Comparison of ENCODE assay signal across 13 cellular contexts in the genomic region with DNA sequence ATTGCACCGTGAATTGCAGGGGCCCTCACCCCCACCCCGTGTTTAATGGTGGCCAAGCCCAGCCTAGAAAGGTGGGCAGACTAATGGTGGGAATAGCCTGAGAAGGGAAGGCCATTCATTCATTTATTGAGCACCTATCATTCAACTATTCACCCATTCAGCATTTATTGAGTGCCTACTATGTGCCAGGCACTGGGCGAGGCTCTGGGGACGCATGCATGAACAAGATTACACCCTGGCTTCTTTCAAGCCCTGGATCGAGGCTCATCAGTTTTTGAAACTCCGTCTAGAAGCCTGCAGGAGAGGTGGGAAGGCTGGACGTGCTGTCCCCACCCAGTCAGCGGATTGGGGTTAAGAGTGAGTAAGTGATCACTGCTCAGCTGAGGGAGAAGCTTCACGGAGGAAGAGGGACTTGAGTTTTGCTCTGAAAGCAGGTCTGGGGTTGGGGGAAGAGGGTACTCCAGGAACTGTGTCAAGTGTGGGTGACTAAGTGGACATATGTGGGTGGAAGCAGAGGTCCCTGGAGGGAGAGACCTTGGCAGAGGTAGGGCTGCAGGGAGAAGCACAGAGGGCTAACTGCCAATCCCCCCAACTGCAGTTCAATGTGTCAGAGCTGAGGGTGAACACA. TPM values are rescaled to one million over a fixed set of nuclear protein-coding genes. Genes with fewer than 3 reads are reported as not detected.
DNase-seq lines count a peak whose midpoint lies in the region; ATAC-seq, FAIRE-seq and TF ChIP-seq lines count a peak whose summit lies in the region.
"Had no signal": no experiment of that assay in that cellular context is flagged by ENCODE, and none has a peak within 500 bp of the region (broad histone marks: within the 10 kb centered on the region; RNA-seq: fewer than 3 reads in every experiment).

No MANE protein-coding gene starts in this region.

- no peak for FAIRE-seq in astrocyte (lab: Jason Lieb, UNC)
- FAIRE-seq in keratinocyte (lab: Jason Lieb, UNC) = peak; percentile 56

- peaks cover 57% of the 10 kb centered on the region for H4K20me1 ChIP-seq in astrocyte (ENCODE audit: insufficient read depth, low read length)
- H4K20me1 ChIP-seq in keratinocyte (ENCODE audit: control insufficient read depth, extremely low read depth, insufficient read depth, low read length) = no peaks in the 10 kb centered on the region
- H4K20me1 ChIP-seq in Karpas-422 (ENCODE audit: insufficient read depth, low read depth, low read length) = no peaks in the 10 kb centered on the region

- DNase-seq in activated CD4-positive, alpha-beta T cell treated with anti-CD3 and anti-CD28 coated beads for 36 hours = no peak
- DNase-seq in activated CD4-positive, alpha-beta T cell treated with anti-CD3 and anti-CD28 coated beads for 1 hour = no peak
- DNase-seq in astrocyte (ENCODE audit: low read depth) (peak; percentile 39), keratinocyte (ENCODE audit: low read depth, low spot score) (no peak), Karpas-422 (no peak), DMS153 treated with DMSO at 0.1 percent for 48 hours (lab: John Stamatoyannopoulos, UW; ENCODE audit: unreplicated experiment) (no peak)
- DNase-seq in stimulated activated CD4-positive, alpha-beta T cell treated with anti-CD3 and anti-CD28 coated beads, Interleukin-1b, Interleukin-23, amount 100 ng/mL, for 48 hours = no peak
- DNase-seq: activated CD8-positive, alpha-beta memory T cell treated with anti-CD3 and anti-CD28 coated beads for 24 hours; left colon; NCI-H1436; SW 1271 had no signal

- H3K4me3 ChIP-seq in astrocyte (ENCODE audit: insufficient read depth, low read depth, low read length) (no peak overlapping the region), keratinocyte (ENCODE audit: control insufficient read depth in 2 of 3, extremely low read depth in 1 of 3, insufficient read depth in 2 of 3, low read depth in 1 of 3, low read length in 3 of 3) (no peak overlapping the region), subcutaneous abdominal adipose tissue (ENCODE audit: low read depth in 1 of 5, low read length in 5 of 5) (no peak overlapping the region), Karpas-422 (ENCODE audit: low read length) (no peak overlapping the region)

- no peak overlapping the region for H3K27ac ChIP-seq in astrocyte (ENCODE audit: low read depth, low read length)
- H3K27ac ChIP-seq in keratinocyte (ENCODE audit: control insufficient read depth, insufficient read depth, low read length) = peak overlapping the region; percentile 70
- H3K27ac ChIP-seq in subcutaneous abdominal adipose tissue (ENCODE audit: low read depth, low read length) = peak overlapping the region; percentile 9
- H3K27ac ChIP-seq in Karpas-422 (ENCODE audit: low read length) = no peak overlapping the region

- H3K79me2 ChIP-seq in astrocyte (ENCODE audit: insufficient read depth, low read length) (no peaks in the 10 kb centered on the region), keratinocyte (ENCODE audit: control insufficient read depth, insufficient read depth, low read length) (no peaks in the 10 kb centered on the region), Karpas-422 (ENCODE audit: low read length) (no peaks in the 10 kb centered on the region)

- no peak for TF ChIP-seq CTCF in astrocyte (IDR thresholded peaks at IDR 0.05; ENCODE audit: insufficient read depth, low read depth, low read length)
- no peak for TF ChIP-seq CTCF in keratinocyte (optimal IDR thresholded peaks at IDR 0.05 in 1 of 3, IDR thresholded peaks at IDR 0.05 in 1 of 3, conservative IDR thresholded peaks at IDR 0.05 in 1 of 3; ENCODE audit: extremely low read depth in 1 of 3, insufficient read depth in 2 of 3, low read length in 3 of 3)

- H3K27me3 ChIP-seq in astrocyte (ENCODE audit: insufficient read depth, low read length) (no peaks in the 10 kb centered on the region), keratinocyte (ENCODE audit: control insufficient read depth, extremely low read depth, insufficient read depth, low read length) (no peaks in the 10 kb centered on the region), subcutaneous abdominal adipose tissue (ENCODE audit: control insufficient read depth in 5 of 5, insufficient read depth in 4 of 5, low read length in 5 of 5) (no peaks in the 10 kb centered on the region), Karpas-422 (ENCODE audit: low read length) (no peaks in the 10 kb centered on the region)

- intact Hi-C loops in activated CD4-positive, alpha-beta T cell treated with anti-CD3 and anti-CD28 coated beads for 36 hours (cut with DNase I, micrococcal nuclease) = no loop called here

- H2AFZ ChIP-seq in astrocyte (ENCODE audit: low read depth, low read length) = no peak overlapping the region
- H2AFZ ChIP-seq in keratinocyte (ENCODE audit: control insufficient read depth, low read length) = no peak overlapping the region
- no peak overlapping the region for H2AFZ ChIP-seq in Karpas-422 (ENCODE audit: low read length)

- H3K27me3 Mint-ChIP-seq in activated CD4-positive, alpha-beta T cell treated with anti-CD3 and anti-CD28 coated beads for 36 hours = no peaks in the 10 kb centered on the region
- H3K27me3 Mint-ChIP-seq in astrocyte (ENCODE audit: low read depth, unreplicated experiment) = no peaks in the 10 kb centered on the region
- H3K27me3 Mint-ChIP-seq: progenitor cell of endocrine pancreas had no signal

- dilution Hi-C loops in keratinocyte (cut with MboI; ENCODE audit: extremely low pct_ligation_motif_present, low sequenced_read_pairs) = no loop called here

- H3K4me3 Mint-ChIP-seq in activated CD4-positive, alpha-beta T cell treated with anti-CD3 and anti-CD28 coated beads for 36 hours = no peak overlapping the region
- H3K4me3 Mint-ChIP-seq in astrocyte (ENCODE audit: unreplicated experiment) = no peak overlapping the region

- H3K9me3 ChIP-seq in astrocyte (ENCODE audit: insufficient read depth, low read depth, low read length) (no peaks in the 10 kb centered on the region), keratinocyte (ENCODE audit: control insufficient read depth, low read depth, low read length) (no peaks in the 10 kb centered on the region), subcutaneous abdominal adipose tissue (ENCODE audit: control insufficient read depth in 5 of 5, low read length in 5 of 5) (no peaks in the 10 kb centered on the region), Karpas-422 (ENCODE audit: low read length) (no peaks in the 10 kb centered on the region)

- peaks cover 27% of the 10 kb centered on the region for H3K4me1 ChIP-seq in astrocyte (ENCODE audit: insufficient read depth, low read length)
- H3K4me1 ChIP-seq in keratinocyte (ENCODE audit: control insufficient read depth, extremely low read depth, insufficient read depth, low read length) = peaks cover 47% of the 10 kb centered on the region
- H3K4me1 ChIP-seq in subcutaneous abdominal adipose tissue (ENCODE audit: control insufficient read depth in 5 of 5, insufficient read depth in 5 of 5, low read length in 5 of 5) = peaks cover 8 to 34% (median 30%) of the 10 kb centered on the region in 5 donors
- no peaks in the 10 kb centered on the region for H3K4me1 ChIP-seq in Karpas-422 (ENCODE audit: low read length)

- H3K4me2 ChIP-seq in astrocyte (ENCODE audit: low read length) (peak overlapping the region; percentile 70), keratinocyte (ENCODE audit: control insufficient read depth, extremely low read depth, insufficient read depth, low read depth, low read length) (peak overlapping the region; percentile 49), Karpas-422 (ENCODE audit: low read depth, low read length, poor library complexity, severe bottlenecking) (no peak overlapping the region)

- H3K9ac ChIP-seq in astrocyte (ENCODE audit: low read length) (peak overlapping the region; percentile 24), keratinocyte (ENCODE audit: control insufficient read depth, extremely low read depth, insufficient read depth, low read length) (no peak overlapping the region), subcutaneous abdominal adipose tissue (ENCODE audit: low read length in 5 of 5) (no peak overlapping the region), Karpas-422 (ENCODE audit: low read length) (no peak overlapping the region)

- peaks cover 8% of the 10 kb centered on the region for H3K36me3 ChIP-seq in astrocyte (ENCODE audit: insufficient read depth, low read length)
- peaks cover 20% of the 10 kb centered on the region in 2 experiments for H3K36me3 ChIP-seq in keratinocyte (ENCODE audit: control insufficient read depth in 2 of 2, extremely low read depth in 1 of 2, insufficient read depth in 2 of 2, low read length in 2 of 2)
- H3K36me3 ChIP-seq in subcutaneous abdominal adipose tissue (ENCODE audit: control insufficient read depth in 5 of 5, insufficient read depth in 5 of 5, low read length in 5 of 5) = peaks cover 0 to 53% (median 42%) of the 10 kb centered on the region in 5 donors
- H3K36me3 ChIP-seq in Karpas-422 (ENCODE audit: insufficient read depth, low read length) = peaks cover 11% of the 10 kb centered on the region; the same call in 1 of the 2 replicates

- CTCF ChIA-PET in activated CD4-positive, alpha-beta T cell treated with anti-CD3 and anti-CD28 coated beads for 36 hours (lab: Charles Lee) = interaction anchor here (0.7 to 1.1 kb wide), 5 partner anchors 8 to 143 kb away, joined by 3 to 4 read pairs (median 3); no protein-coding TSS in a partner anchor

- H3K9me3 Mint-ChIP-seq in activated CD4-positive, alpha-beta T cell treated with anti-CD3 and anti-CD28 coated beads for 36 hours (ENCODE audit: low read depth) = no peaks in the 10 kb centered on the region
- H3K9me3 Mint-ChIP-seq in astrocyte (ENCODE audit: unreplicated experiment) = no peaks in the 10 kb centered on the region

- no peaks in the 10 kb centered on the region for H3K9me1 ChIP-seq in keratinocyte (ENCODE audit: control insufficient read depth, extremely low read depth, insufficient read depth, low read length)

- no peaks in the 10 kb centered on the region for H3K9me2 ChIP-seq in Karpas-422 (replicated peaks; ENCODE audit: insufficient read depth, low read length)

- H3K4me1 Mint-ChIP-seq in activated CD4-positive, alpha-beta T cell treated with anti-CD3 and anti-CD28 coated beads for 36 hours = peaks cover 9% of the 10 kb centered on the region
- H3K4me1 Mint-ChIP-seq in astrocyte (ENCODE audit: low read depth, unreplicated experiment) = peaks cover 37% of the 10 kb centered on the region

- no peak for ATAC-seq in activated CD4-positive, alpha-beta T cell treated with anti-CD3 and anti-CD28 coated beads for 36 hours
- ATAC-seq: left colon had no signal

- H3K36me3 Mint-ChIP-seq in activated CD4-positive, alpha-beta T cell treated with anti-CD3 and anti-CD28 coated beads for 36 hours (ENCODE audit: low read depth) = peaks cover 18% of the 10 kb centered on the region
- H3K36me3 Mint-ChIP-seq in astrocyte (ENCODE audit: low read depth, unreplicated experiment) = peaks cover 24% of the 10 kb centered on the region

- H3K27ac Mint-ChIP-seq in activated CD4-positive, alpha-beta T cell treated with anti-CD3 and anti-CD28 coated beads for 36 hours = peak overlapping the region; percentile 58
- no peak overlapping the region for H3K27ac Mint-ChIP-seq in astrocyte (ENCODE audit: unreplicated experiment)
- H3K27ac Mint-ChIP-seq: progenitor cell of endocrine pancreas had no signal

- POLR2A ChIA-PET in activated CD4-positive, alpha-beta T cell treated with anti-CD3 and anti-CD28 coated beads for 36 hours (lab: Charles Lee) = no interaction called here

RNA-seq across cellular contexts. Expression of a gene that starts 35.6 kb away (rescaled TPM):
- total RNA-seq in activated CD4-positive, alpha-beta T cell treated with anti-CD3 and anti-CD28 coated beads for 36 hours = 10 to 100 TPM; 32.1 to 33.6 TPM
- total RNA-seq in astrocyte = 51.7 and 56.6 TPM in 2 replicates
- polyA plus RNA-seq in keratinocyte = 8.7 to 11.5 TPM (median 9.3 TPM) in 3 replicates
- 13.9 TPM for polyA plus RNA-seq in keratinocyte (2011; ENCODE audit: low read depth)
- 9.2 and 17.8 TPM in 2 replicates for polyA plus RNA-seq in keratinocyte (2011; cell fraction: cytosol; rRNA removed)
- 32.8 and 43.7 TPM in 2 replicates for polyA plus RNA-seq in keratinocyte (2011; cell fraction: nucleus; rRNA removed)
- 19.5 and 20.9 TPM in 2 replicates for polyA plus RNA-seq in keratinocyte (2012; ENCODE audit: low replicate concordance)
- polyA minus RNA-seq in keratinocyte = 7.3 to 38.8 TPM (median 10.3 TPM) in 3 replicates
- 25.7 TPM for polyA minus RNA-seq in keratinocyte (2011; cell fraction: cytosol; rRNA and poly(A)+ RNA removed)
- polyA minus RNA-seq in keratinocyte (2011; cell fraction: nucleus; rRNA and poly(A)+ RNA removed) = 18.3 and 27.6 TPM in 2 replicates
- 22.3 and 24.7 TPM in 2 replicates for total RNA-seq in Karpas-422 (2014; rRNA removed; shearing (Covaris generic); ENCODE audit: low replicate concordance)

Comparison
In these comparisons a context has a peak if more than half of its experiments do, and no peak if none do; other contexts are left out.
1. H3K27ac ChIP-seq: peak in keratinocyte (single experiment) and subcutaneous abdominal adipose tissue (single experiment); none in astrocyte (single experiment) and Karpas-422 (single experiment).